ENCODE assay signal across 7 cellular contexts in the genomic region with DNA sequence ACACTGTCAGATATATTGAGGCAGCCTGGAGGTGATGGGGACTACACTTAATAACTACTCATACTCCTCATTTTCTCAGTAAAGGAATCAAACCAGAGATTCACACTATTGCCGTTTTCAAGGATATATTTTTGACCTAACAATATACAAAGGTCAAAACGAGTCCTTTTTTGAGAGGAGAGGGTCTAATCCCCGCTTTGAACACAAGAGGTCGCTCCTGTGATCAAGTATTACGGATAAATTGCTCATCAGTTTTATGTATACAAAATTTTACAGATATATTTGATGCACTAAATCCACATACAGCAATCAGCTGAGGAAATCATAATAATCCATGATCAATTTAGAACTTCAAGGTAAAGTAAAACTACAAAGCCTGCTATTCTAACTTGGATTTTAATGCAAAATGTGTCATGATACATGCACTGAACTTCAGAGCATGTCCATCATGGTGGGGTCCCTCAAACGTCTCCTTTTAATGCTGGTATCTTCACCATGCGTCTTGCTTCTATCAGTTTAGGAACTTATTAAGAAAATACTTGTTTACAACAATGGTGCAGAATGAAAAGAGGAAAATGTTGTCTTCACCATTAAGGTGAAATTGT. TPM values are rescaled to one million over a fixed set of nuclear protein-coding genes. Genes with fewer than 3 reads are reported as not detected.
DNase-seq lines count a peak whose midpoint lies in the region; ATAC-seq, FAIRE-seq and TF ChIP-seq lines count a peak whose summit lies in the region.

No MANE protein-coding gene starts in this region.

- no peak for DNase-seq in GM10266 (ENCODE audit: extremely low spot score)
- DNase-seq in MM.1S = peak; percentile 54
- DNase-seq in body of pancreas = peak in 1 of 4 donors; percentile 41
- peak; percentile 62 for DNase-seq in osteoblast (ENCODE audit: insufficient read length, low spot score, missing footprints)
- DNase-seq in GM19239 (ENCODE audit: insufficient read length, low spot score) = no peak
- no peak for DNase-seq in activated naive CD4-positive, alpha-beta T cell treated with Interleukin-2 at 50 U/mL for 16 hours
- DNase-seq in activated CD4-positive, alpha-beta T cell treated with anti-CD3 and anti-CD28 coated beads for 1 hour = no peak

- TF ChIP-seq POLR2A in body of pancreas (IDR thresholded peaks at IDR 0.05) = no peak

- H3K36me3 ChIP-seq in MM.1S (replicated peaks; ENCODE audit: insufficient read depth, low read length) (no peaks in the 10 kb centered on the region), body of pancreas (replicated peaks in 1 of 2; ENCODE audit: insufficient read depth in 1 of 2, low read depth in 2 of 2) (no peaks in the 10 kb centered on the region), osteoblast (ENCODE audit: insufficient read depth, low read length) (no peaks in the 10 kb centered on the region)

- TF ChIP-seq CTCF in GM10266 (IDR thresholded peaks at IDR 0.05; ENCODE audit: control insufficient read depth, insufficient read depth, low read depth, missing control alignments) (peak; percentile 39), MM.1S (IDR thresholded peaks at IDR 0.05; ENCODE audit: low read length) (peak; percentile 66), body of pancreas (IDR thresholded peaks at IDR 0.05) (peak; percentile 12 to 40 (median 31)), osteoblast (IDR thresholded peaks at IDR 0.05; ENCODE audit: extremely low read depth, low read depth, low read length) (peak; percentile 56)

- no peak overlapping the region for H3K9ac ChIP-seq in MM.1S (ENCODE audit: low read length)

- intact Hi-C loops in body of pancreas (cut with DNase I) = no loop called here

- H3K4me1 ChIP-seq in MM.1S (ENCODE audit: low read length) (peaks cover 5% of the 10 kb centered on the region; the same call in 1 of the 2 replicates), body of pancreas (peaks cover 38% of the 10 kb centered on the region), osteoblast (ENCODE audit: insufficient read depth, low read length) (no peaks in the 10 kb centered on the region)

- H3K4me3 ChIP-seq in MM.1S (ENCODE audit: low read length) (no peak overlapping the region), body of pancreas (no peak overlapping the region), osteoblast (ENCODE audit: insufficient read depth, low read length) (no peak overlapping the region)

- no peak for ATAC-seq in body of pancreas

- H2AFZ ChIP-seq in MM.1S (ENCODE audit: low read length) (no peak overlapping the region), osteoblast (ENCODE audit: low read length) (no peak overlapping the region)

- H3K9me3 ChIP-seq in MM.1S (replicated peaks; ENCODE audit: insufficient read depth, low read length) = no peaks in the 10 kb centered on the region
- H3K9me3 ChIP-seq in body of pancreas = no peaks in the 10 kb centered on the region
- H3K9me3 ChIP-seq in osteoblast (ENCODE audit: low read depth, low read length) = no peaks in the 10 kb centered on the region

- H3F3A ChIP-seq in MM.1S (ENCODE audit: insufficient read depth, low read length) = peaks cover 5% of the 10 kb centered on the region; the same call in 1 of the 2 replicates

- H3K27me3 ChIP-seq in MM.1S (replicated peaks; ENCODE audit: insufficient read depth, low read length) (peaks cover 20% of the 10 kb centered on the region), body of pancreas (peaks cover 11 to 65% of the 10 kb centered on the region in 2 donors), osteoblast (ENCODE audit: insufficient read depth, low read length) (peaks cover 63% of the 10 kb centered on the region)

- H3K79me2 ChIP-seq in MM.1S (ENCODE audit: low read length) (no peaks in the 10 kb centered on the region), osteoblast (ENCODE audit: insufficient read depth, low read length) (no peaks in the 10 kb centered on the region)

- H3K4me2 ChIP-seq in MM.1S (ENCODE audit: low read depth, low read length) (no peak overlapping the region), osteoblast (ENCODE audit: insufficient read depth, low read length) (no peak overlapping the region)

- FAIRE-seq in GM19239 (lab: Jason Lieb, UNC) = no peak

- WGBS in body of pancreas, 2 donors = 1 to 6% methylated on average over 7 of the region's 7 CpGs

- H3K27ac ChIP-seq in MM.1S (ENCODE audit: low read length) (no peak overlapping the region), body of pancreas (no peak overlapping the region), osteoblast (ENCODE audit: low read depth, low read length) (no peak overlapping the region)

- H4K20me1 ChIP-seq in MM.1S (ENCODE audit: insufficient read depth, low read length) (no peaks in the 10 kb centered on the region), osteoblast (ENCODE audit: insufficient read depth, low read length) (no peaks in the 10 kb centered on the region)

- H3K9me2 ChIP-seq in MM.1S (replicated peaks; ENCODE audit: insufficient read depth, low read length) = no peaks in the 10 kb centered on the region

RNA-seq across cellular contexts. Expression of a gene that starts 2.5 kb away (rescaled TPM):
- total RNA-seq in body of pancreas (1 to 10 TPM; 1.6 to 2.9 TPM), osteoblast (0.88 TPM in 1 of 2 replicates, not detected in the other)

Comparison
In these comparisons a context has a peak if more than half of its experiments do, and no peak if none do; other contexts are left out.
1. DNase-seq: peak in MM.1S (single experiment) and osteoblast (single experiment); none in GM10266 (single experiment), GM19239 (single experiment), activated naive CD4-positive, alpha-beta T cell treated with Interleukin-2 at 50 U/mL for 16 hours (single experiment) and activated CD4-positive, alpha-beta T cell treated with anti-CD3 and anti-CD28 coated beads for 1 hour (single experiment).
2. Peak in every context shown above with its lines, with median percentiles within 50 percentile points of each other: CTCF ChIP-seq.